In the genomic region with DNA sequence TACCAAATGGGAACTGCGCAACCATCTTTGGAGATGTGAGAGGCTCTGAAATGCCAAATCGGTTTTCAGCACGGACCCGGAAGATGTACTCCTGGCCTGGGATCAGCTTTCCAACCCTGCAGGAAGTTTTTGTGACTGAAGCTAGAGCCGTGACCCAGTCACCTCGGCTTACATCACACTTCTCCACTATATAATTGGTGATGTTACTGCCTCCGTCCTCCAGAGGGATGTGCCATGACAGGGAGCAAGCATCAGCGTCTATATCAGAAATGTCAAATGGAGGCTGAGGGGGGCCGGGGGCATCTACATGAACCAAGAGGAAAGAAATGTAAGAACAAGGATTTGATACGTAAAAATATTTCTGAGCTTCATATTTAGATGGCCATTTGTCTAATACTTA, we compare ENCODE assay signal across 21 cellular contexts.
A peak's percentile ranks its signal among the peaks of the same experiment; 100 is the strongest.
DNase-seq lines count a peak whose midpoint lies in the region; ATAC-seq, FAIRE-seq and TF ChIP-seq lines count a peak whose summit lies in the region.
"Had no signal": no experiment of that assay in that cellular context is flagged by ENCODE, and none has a peak within 500 bp of the region (broad histone marks: within the 10 kb centered on the region; RNA-seq: fewer than 3 reads in every experiment).

No MANE protein-coding gene starts in this region.

- no peak for TF ChIP-seq EP300 in K562 (IDR thresholded peaks at IDR 0.05; ENCODE audit: low read length)

- ATAC-seq in left ventricle myocardium superior (peak; percentile 5), Right ventricle myocardium inferior (no peak), K562 (peak; percentile 60), GM18867 (IDR thresholded peaks at IDR 0.05; ENCODE audit: unreplicated experiment) (no peak)
- ATAC-seq: CD8-positive, alpha-beta T cell; HCT116 had no signal

- no peak overlapping the region for H3K18ac ChIP-seq in mesendoderm (ENCODE audit: low read length)

- intact Hi-C loops in left ventricle myocardium superior (cut with micrococcal nuclease) = no loop called here
- intact Hi-C loops in Right ventricle myocardium inferior (cut with DNase I) = no loop called here
- intact Hi-C loops in K562 (cut with micrococcal nuclease) = no loop called here

- H2BK120ac ChIP-seq in mesendoderm (ENCODE audit: low read depth, low read length) = no peak overlapping the region

- no peak for TF ChIP-seq POLR2A in K562 (conservative IDR thresholded peaks at IDR 0.05)

- H3K9ac ChIP-seq in K562 (ENCODE audit: insufficient read depth in 1 of 2, low read depth in 2 of 2, low read length in 2 of 2) (no peak overlapping the region), mesendoderm (ENCODE audit: low read length) (no peak overlapping the region), skeletal muscle tissue (ENCODE audit: low read depth in 1 of 3, low read length in 3 of 3) (no peak overlapping the region)
- H3K9ac ChIP-seq: BLaER1, GM23248 had no signal

- POLR2A ChIA-PET in K562 (lab: Yijun Ruan, JAX) = no interaction called here

- H2BK5ac ChIP-seq in mesendoderm (ENCODE audit: low read length) = no peak overlapping the region

- H2AFZ ChIP-seq in K562 (ENCODE audit: low read depth, low read length) = no peak overlapping the region
- H2AFZ ChIP-seq: GM23248 had no signal

- no peaks in the 10 kb centered on the region for H3K36me3 ChIP-seq in K562 (ENCODE audit: control insufficient read depth, insufficient read depth, low read length)
- no peaks in the 10 kb centered on the region for H3K36me3 ChIP-seq in mesendoderm (ENCODE audit: control insufficient read depth, insufficient read depth, low read length)
- H3K36me3 ChIP-seq in skeletal muscle tissue (ENCODE audit: control insufficient read depth in 3 of 3, insufficient read depth in 3 of 3, low read length in 3 of 3) = peaks cover 85 to 94% (median 88%) of the 10 kb centered on the region in 3 donors

- no peaks in the 10 kb centered on the region for H4K20me1 ChIP-seq in K562 (replicated peaks; ENCODE audit: control insufficient read depth, insufficient read depth, low read length)
- H4K20me1 ChIP-seq: BLaER1 had no signal

- H3K79me1 ChIP-seq in mesendoderm (ENCODE audit: low read length) = no peaks in the 10 kb centered on the region

- TF ChIP-seq CTCF in K562 (IDR thresholded peaks at IDR 0.05 in 2 of 3, conservative IDR thresholded peaks at IDR 0.05 in 1 of 3; ENCODE audit: insufficient read depth in 2 of 3, low read depth in 1 of 3, low read length in 3 of 3) = no peak

- H3K9me3 ChIP-seq in K562 (replicated peaks; ENCODE audit: control insufficient read depth, insufficient read depth, low read depth, low read length) (no peaks in the 10 kb centered on the region), skeletal muscle tissue (ENCODE audit: control insufficient read depth in 3 of 3, low read length in 3 of 3) (peaks cover 0 to 1% (median 0%) of the 10 kb centered on the region in 3 donors)
- H3K9me3 ChIP-seq: BLaER1, Caco-2 had no signal

- WGBS in K562 (ENCODE audit: insufficient coverage, low coverage, missing lambda C conversion rate) = 67% methylated on average over 10 of the region's 10 CpGs
- WGBS in mesendoderm (ENCODE audit: extremely low coverage, insufficient coverage, low lambda C conversion rate) = no CpG with 5 or more reads among the region's 10 CpGs

- no peak for FAIRE-seq in K562 (lab: Jason Lieb, UNC)
- FAIRE-seq: G401.6, GM12892, GM19239 had no signal

- H3K4me3 ChIP-seq in K562 = no peak overlapping the region
- H3K4me3 ChIP-seq in mesendoderm (ENCODE audit: low read length) = no peak overlapping the region
- H3K4me3 ChIP-seq in skeletal muscle tissue (ENCODE audit: low read length in 3 of 3) = no peak overlapping the region
- H3K4me3 ChIP-seq: BLaER1, GM23248 had no signal

- H3K4me1 ChIP-seq in K562 (replicated peaks in 1 of 2; ENCODE audit: control insufficient read depth in 2 of 2, insufficient read depth in 2 of 2, low read length in 2 of 2) = no peaks in the 10 kb centered on the region
- no peaks in the 10 kb centered on the region for H3K4me1 ChIP-seq in mesendoderm (ENCODE audit: control insufficient read depth, low read depth, low read length)
- peaks cover 0 to 19% (median 0%) of the 10 kb centered on the region in 3 donors for H3K4me1 ChIP-seq in skeletal muscle tissue (ENCODE audit: control insufficient read depth in 3 of 3, insufficient read depth in 3 of 3, low read length in 3 of 3)
- H3K4me1 ChIP-seq: BLaER1 had no signal

- in situ Hi-C loops in K562 (cut with MboI) = no loop called here

- CTCF ChIA-PET in K562 (lab: Yijun Ruan, JAX; ENCODE audit: low intra/inter-chr PET ratio) = no interaction called here

- TF ChIP-seq RAD21 in K562 (CRISPR knock-in tag; conservative IDR thresholded peaks at IDR 0.05 in 1 of 2, IDR thresholded peaks at IDR 0.05 in 1 of 2) = no peak

- H3K79me2 ChIP-seq in K562 (ENCODE audit: control insufficient read depth, insufficient read depth, low read length) (no peaks in the 10 kb centered on the region), mesendoderm (ENCODE audit: control insufficient read depth, insufficient read depth, low read length) (no peaks in the 10 kb centered on the region)

- H3K27me3 ChIP-seq in K562 (ENCODE audit: control insufficient read depth in 2 of 2, insufficient read depth in 2 of 2, low read length in 2 of 2) (no peaks in the 10 kb centered on the region), mesendoderm (ENCODE audit: insufficient read depth, low read length, poor library complexity) (no peaks in the 10 kb centered on the region), skeletal muscle tissue (ENCODE audit: control insufficient read depth in 3 of 3, insufficient read depth in 3 of 3, low read length in 3 of 3) (no peaks in the 10 kb centered on the region)
- H3K27me3 ChIP-seq: BLaER1 had no signal

- H4K5ac ChIP-seq in mesendoderm (ENCODE audit: low read length) = no peak overlapping the region

- H3K27ac ChIP-seq in K562 (ENCODE audit: extremely low read depth, low read depth, low read length) (no peak overlapping the region), mesendoderm (ENCODE audit: low read depth, low read length) (no peak overlapping the region), skeletal muscle tissue (ENCODE audit: low read depth, low read length) (peak overlapping the region; percentile 2)
- H3K27ac ChIP-seq: BLaER1, C4-2B, GM23248 had no signal

- no peak overlapping the region for H3K23ac ChIP-seq in mesendoderm (ENCODE audit: low read length)

- no peak overlapping the region for H3K56ac ChIP-seq in mesendoderm (ENCODE audit: low read length)

- H3K4me2 ChIP-seq in K562 (ENCODE audit: insufficient read depth, low read length) (no peak overlapping the region), mesendoderm (ENCODE audit: low read length) (no peak overlapping the region)
- H3K4me2 ChIP-seq: BLaER1 had no signal

- no TSS peak for BruUV-seq in K562 (replicated peaks; lab: Mats Ljungman, UMichigan)

- no peak overlapping the region for H2AK5ac ChIP-seq in mesendoderm (ENCODE audit: low read length)

- H3K9me1 ChIP-seq in K562 (ENCODE audit: control insufficient read depth, insufficient read depth, low read length) = no peaks in the 10 kb centered on the region

- H3K4ac ChIP-seq in mesendoderm (ENCODE audit: low read depth, low read length) = no peak overlapping the region

- H4K8ac ChIP-seq in mesendoderm (ENCODE audit: low read depth, low read length) = no peak overlapping the region

- no peak for DNase-seq in left ventricle myocardium superior
- no peak for DNase-seq in Right ventricle myocardium inferior (ENCODE audit: missing footprints)
- no peak for DNase-seq in K562 (ENCODE audit: extremely low read depth in 1 of 4, low spot score in 3 of 4)
- DNase-seq in mesendoderm = peak; percentile 3
- no peak for DNase-seq in HuH-7.5 (ENCODE audit: low spot score)
- no peak for DNase-seq in dermis blood vessel endothelial cell
- DNase-seq: CD4-positive, CD25-positive, alpha-beta regulatory T cell; CD8-positive, alpha-beta T cell; DMS153; DND-41; GM23248; H9 had no signal

- H2BK15ac ChIP-seq in mesendoderm (replicated peaks; ENCODE audit: low read depth) = no peak overlapping the region

TF ChIP-seq in K562, 482 proteins besides CTCF, POLR2A, EP300 and RAD21 (continues in another document):
- TF ChIP-seq CHD4 (IDR thresholded peaks at IDR 0.05; ENCODE audit: insufficient read depth, insufficient replicate concordance, low read depth, low read length, poor library complexity, severe bottlenecking) (no peak), TAF1 (IDR thresholded peaks at IDR 0.05; ENCODE audit: control insufficient read depth, extremely low read depth, insufficient read depth, low read length, severe bottlenecking) (no peak)

Comparison
In these comparisons a context has a peak if more than half of its experiments do, and no peak if none do; other contexts are left out.
1. ATAC-seq: peak in left ventricle myocardium superior (single experiment) and K562 (single experiment); none in Right ventricle myocardium inferior (single experiment) and GM18867 (single experiment).